ENCODE assay signal across 28 cellular contexts in genomic region chr4:111685205-111685604, GRCh38.
"Had no signal": no experiment of that assay in that cellular context is flagged by ENCODE, and none has a peak within 500 bp of the region (broad histone marks: within the 10 kb centered on the region; RNA-seq: fewer than 3 reads in every experiment).

No MANE protein-coding gene starts in this region.

- H3K4me2 ChIP-seq: neural progenitor cell, smooth muscle cell had no signal

- H2AFZ ChIP-seq: neural progenitor cell, parathyroid adenoma had no signal

- H3K9ac ChIP-seq: neural progenitor cell, parathyroid adenoma had no signal

- DNase-seq: natural killer cell; occipital lobe; ovary; posterior cingulate gyrus; psoas muscle; right cardiac atrium; spleen; stimulated activated CD4-positive, alpha-beta T cell treated with anti-CD3 and anti-CD28 coated beads, Interleukin-12 subunit alpha, Interleukin-12 subunit beta, amount 100 ng/mL, for 4 hours; stimulated activated CD4-positive, alpha-beta T cell treated with anti-CD3 and anti-CD28 coated beads, Interleukin-1b, Interleukin-23, amount 100 ng/mL, for 48 hours; stimulated activated CD4-positive, alpha-beta T cell treated with anti-CD3 and anti-CD28 coated beads, Interleukin-4, amount 100 ng/mL, for 1 hour; stimulated activated CD4-positive, alpha-beta T cell treated with anti-CD3 and anti-CD28 coated beads, Interleukin-4, amount 100 ng/mL, for 4 hours; stimulated activated CD8-positive, alpha-beta memory T cell treated with anti-CD3 and anti-CD28 coated beads, Interleukin-4, amount 100 ng/mL, for 48 hours; stimulated activated naive CD4-positive, alpha-beta T cell; stimulated activated naive CD8-positive, alpha-beta T cell treated with anti-CD3 and anti-CD28 coated beads, Interleukin-15, Interleukin-2, amounts not matched to agents 100 U/mL and 50 U/mL, for 24 hours; stomach; thyroid gland; trophoblast cell; upper lobe of left lung had no signal

- ATAC-seq: natural killer cell; psoas muscle; right cardiac atrium; sciatic nerve; stimulated activated memory B cell treated with anti-CD40 and anti-IgM and Interleukin-4, amounts not matched to agents 10 μg/mL and 1 μg/mL and 100 μg/mL, for 72 hours; stimulated activated naive CD8-positive, alpha-beta T cell treated with anti-CD3 and anti-CD28 coated beads, Interleukin-15, Interleukin-2, amounts not matched to agents 100 U/mL and 50 U/mL, for 24 hours had no signal

- H3K9me3 ChIP-seq: ovary, psoas muscle, spleen, stomach, thoracic aorta, thyroid gland, upper lobe of left lung, vagina had no signal

- H3K36me3 ChIP-seq: neural progenitor cell, ovary, spleen, stomach, thoracic aorta, thyroid gland, tibial nerve, upper lobe of left lung, vagina had no signal

- H3K27me3 ChIP-seq: neural progenitor cell, ovary, spleen, stomach, thyroid gland, tibial nerve, upper lobe of left lung, vagina had no signal

- H3K27ac ChIP-seq: neural progenitor cell, ovary, parathyroid adenoma, psoas muscle, skin epidermis, spleen, stomach, thoracic aorta, thyroid gland, tibial nerve, upper lobe of left lung, vagina had no signal

- H3K79me2 ChIP-seq: parathyroid adenoma had no signal

- H3K4me1 ChIP-seq: neural progenitor cell, parathyroid adenoma, spleen had no signal

- H3K4me3 ChIP-seq: neural progenitor cell, ovary, psoas muscle, skin epidermis, smooth muscle cell, spleen, stomach, thoracic aorta, thyroid gland, tibial nerve, upper lobe of left lung, vagina had no signal

- FAIRE-seq: urothelium cell line had no signal
